ENCODE assay signal across 12 cellular contexts in genomic region chr1:19872190-19872589, GRCh38. TPM values are rescaled to one million over a fixed set of nuclear protein-coding genes. Genes with fewer than 3 reads are reported as not detected.
DNase-seq lines count a peak whose midpoint lies in the region; ATAC-seq lines count a peak whose summit lies in the region.
"Had no signal": no experiment of that assay in that cellular context is flagged by ENCODE, and none has a peak within 500 bp of the region (broad histone marks: within the 10 kb centered on the region; RNA-seq: fewer than 3 reads in every experiment).

No MANE protein-coding gene starts in this region.

- in situ Hi-C loops in HAP-1 (cut with MboI; ENCODE audit: low sequenced_read_pairs): no loop called here

- H3K36me3 ChIP-seq in SJCRH30: no peaks in the 10 kb centered on the region
- H3K36me3 ChIP-seq in HAP-1 (replicated peaks): no peaks in the 10 kb centered on the region

- H3K4me1 ChIP-seq in SJCRH30 (peaks cover 15% of the 10 kb centered on the region), HAP-1 (no peaks in the 10 kb centered on the region)

- H3K27ac ChIP-seq in SJCRH30: no peak overlapping the region

- ATAC-seq in left lobe of liver (peak; percentile 93), GM18909 (IDR thresholded peaks at IDR 0.05; ENCODE audit: poor library complexity, unreplicated experiment) (no peak)

- H3K27me3 ChIP-seq in SJCRH30 (no peaks in the 10 kb centered on the region), HAP-1 (ENCODE audit: low read depth) (peaks cover 11% of the 10 kb centered on the region)

- no peak overlapping the region for H3K4me3 ChIP-seq in SJCRH30
- no peak overlapping the region for H3K4me3 ChIP-seq in HAP-1

- no peaks in the 10 kb centered on the region for H3K9me3 ChIP-seq in SJCRH30 (replicated peaks)
- no peaks in the 10 kb centered on the region for H3K9me3 ChIP-seq in HAP-1

- peak; percentile 94 for DNase-seq in DMS153 (lab: John Stamatoyannopoulos, UW)
- DNase-seq in NCI-H1417 (lab: John Stamatoyannopoulos, UW): peak; percentile 10 to 84 (median 74)
- peak; percentile 38 to 54 for DNase-seq in SJCRH30
- DNase-seq in left lobe of liver (ENCODE audit: low spot score): peak; percentile 51
- DNase-seq in foreskin melanocyte: no peak
- DNase-seq in HAP-1 (ENCODE audit: low spot score in 2 of 2): no peak
- no peak for DNase-seq in retina
- DNase-seq: activated CD4-positive, alpha-beta T cell treated with anti-CD3 and anti-CD28 coated beads for 48 hours; activated naive CD8-positive, alpha-beta T cell treated with anti-CD3 and anti-CD28 coated beads for 36 hours; H7 had no signal

RNA-seq across cellular contexts. Expression of gene OTUD3, which starts 10.0 kb away (rescaled TPM):
- total RNA-seq in SJCRH30 (2014; rRNA removed; shearing (Covaris generic)): 43.2 and 51.1 TPM in 2 replicates
- total RNA-seq in left lobe of liver: 1.8 TPM

RNA-seq across cellular contexts. Expression of gene PLA2G2E, which starts 51.2 kb away (rescaled TPM):
- total RNA-seq in SJCRH30 (2014; rRNA removed; shearing (Covaris generic)): not detected in 2 replicates
- not detected for total RNA-seq in left lobe of liver
- total RNA-seq: activated naive CD8-positive, alpha-beta T cell treated with anti-CD3 and anti-CD28 coated beads for 36 hours; H7; omental fat pad had no signal

RNA-seq across cellular contexts. Expression of gene RNF186, which starts 57.1 kb away (rescaled TPM):
- 0.73 and 0.86 TPM in 2 replicates for total RNA-seq in SJCRH30 (2014; rRNA removed; shearing (Covaris generic))
- total RNA-seq in left lobe of liver: 0.60 TPM
- total RNA-seq: activated naive CD8-positive, alpha-beta T cell treated with anti-CD3 and anti-CD28 coated beads for 36 hours; H7; omental fat pad had no signal

Comparison
In these comparisons a context has a peak if more than half of its experiments do, and no peak if none do; other contexts are left out.
1. DNase-seq: peak in DMS153 (single experiment), NCI-H1417 (3 of 3), SJCRH30 (2 of 2) and left lobe of liver (single experiment); none in foreskin melanocyte (single experiment), HAP-1 (0 of 2) and retina (single experiment).
2. RNA of gene OTUD3, which starts 10.0 kb away (total RNA-seq): 43.2 to 51.1 TPM in SJCRH30; 1.8 TPM in left lobe of liver (single experiment); every median in the first group is over 10 times any median in the second.